Comparison of ENCODE assay signal across 8 cellular contexts in genomic region chr15:68930268-68931022, GRCh38. TPM values are rescaled to one million over a fixed set of nuclear protein-coding genes. Genes with fewer than 3 reads are reported as not detected.
DNase-seq lines count a peak whose midpoint lies in the region; ATAC-seq and TF ChIP-seq lines count a peak whose summit lies in the region.

Gene SPESP1 (plus strand): TSS chr15:68930525. CDS start chr15:68930654, 129 bp downstream.

- peak; percentile 65 for ATAC-seq in GM19438 (IDR thresholded peaks at IDR 0.05; ENCODE audit: low read depth, unreplicated experiment)
- ATAC-seq in aorta (ENCODE audit: low FRiP score), result peak; percentile 92
- ATAC-seq in GM21515 (IDR thresholded peaks at IDR 0.05; ENCODE audit: unreplicated experiment), result no peak

- H3K27ac ChIP-seq in aorta (ENCODE audit: low read depth in 1 of 2, low read length in 2 of 2), result no peak within 1 kb of the TSS

- H3K4me1 ChIP-seq in aorta (ENCODE audit: control insufficient read depth in 1 of 2, insufficient read depth in 2 of 2, low read length in 2 of 2), result no peaks in the 10 kb centered on the region

- H3K27me3 ChIP-seq in aorta (ENCODE audit: control insufficient read depth in 1 of 2, insufficient read depth in 2 of 2, low read length in 1 of 2), result no peaks in the 10 kb centered on the region

- no peaks in the 10 kb centered on the region for H3K36me3 ChIP-seq in aorta (ENCODE audit: control insufficient read depth in 1 of 2, insufficient read depth in 2 of 2, low read length in 1 of 2)

- H3K4me3 ChIP-seq in fibroblast of pulmonary artery (replicated peaks; ENCODE audit: low read depth, low read length) (peak within 1 kb of the TSS; percentile 51), aorta (ENCODE audit: low read length in 2 of 2) (peak within 1 kb of the TSS in 1 of 2 donors; percentile 42)

- intact Hi-C loops in aorta (cut with DNase I), result no loop called here

- 58 to 66% methylated on average over 71 to 72 of the region's 72 CpGs for WGBS in aorta, 2 donors

- DNase-seq in activated T-cell treated with anti-CD3 and anti-CD28 coated beads for 4 hours (peak; percentile 19), fibroblast of pulmonary artery (ENCODE audit: low read depth) (peak; percentile 62), pulmonary artery endothelial cell (ENCODE audit: low read depth, low spot score) (peak; percentile 4), aorta (peak; percentile 57 to 86), COR-L47 (lab: John Stamatoyannopoulos, UW) (no peak), NCI-H1436 treated with DMSO at 0.1 percent for 48 hours (lab: John Stamatoyannopoulos, UW) (no peak)

- no peaks in the 10 kb centered on the region for H3K9me3 ChIP-seq in aorta (ENCODE audit: control insufficient read depth, low read length)

- TF ChIP-seq CTCF in fibroblast of pulmonary artery (IDR thresholded peaks at IDR 0.05; ENCODE audit: low read length, missing control alignments), result no peak

RNA-seq across cellular contexts. Expression of gene SPESP1, which starts in this region (rescaled TPM):
- 3.3 and 4.0 TPM in 2 replicates for total RNA-seq in pulmonary artery endothelial cell
- total RNA-seq in aorta, result 1 to 10 TPM; 1.3 to 1.5 TPM
- polyA plus RNA-seq in aorta, result 1 to 10 TPM in 1 of 2 donors, not detected in 1; 2.2 TPM

Comparison
In these comparisons a context has a peak if more than half of its experiments do, and no peak if none do; other contexts are left out.
1. DNase-seq: peak in activated T-cell treated with anti-CD3 and anti-CD28 coated beads for 4 hours (single experiment), fibroblast of pulmonary artery (single experiment), pulmonary artery endothelial cell (single experiment) and aorta (2 of 2); none in COR-L47 (single experiment) and NCI-H1436 treated with DMSO at 0.1 percent for 48 hours (single experiment).